ENCODE assay signal across 16 cellular contexts in the genomic region with DNA sequence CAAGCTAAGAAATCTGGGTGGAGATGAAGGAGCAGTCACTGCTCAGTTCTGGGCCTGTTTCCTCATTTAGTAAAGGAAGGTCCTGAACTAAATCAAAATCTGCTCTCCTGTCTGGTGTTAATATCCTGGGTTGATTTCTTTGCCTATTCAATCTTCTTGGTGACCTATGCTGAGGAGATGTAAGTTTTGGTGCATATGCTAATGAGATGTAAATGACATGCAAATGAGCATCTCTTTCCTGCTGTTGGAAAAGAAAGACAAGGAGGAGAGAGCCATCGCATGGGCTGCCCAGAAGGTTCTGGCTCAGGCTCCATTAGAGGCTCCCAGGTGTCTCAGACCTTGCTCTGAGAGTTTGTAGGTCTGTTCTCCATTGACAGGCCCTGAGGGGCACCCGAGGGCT. TPM values are rescaled to one million over a fixed set of nuclear protein-coding genes. Genes with fewer than 3 reads are reported as not detected.
DNase-seq lines count a peak whose midpoint lies in the region; ATAC-seq, FAIRE-seq and TF ChIP-seq lines count a peak whose summit lies in the region.
"Had no signal": no experiment of that assay in that cellular context is flagged by ENCODE, and none has a peak within 500 bp of the region (broad histone marks: within the 10 kb centered on the region; RNA-seq: fewer than 3 reads in every experiment).

No MANE protein-coding gene starts in this region.

- H3K4me1 ChIP-seq in A549 (peaks cover 5% of the 10 kb centered on the region; the same call in 1 of the 3 replicates), testis (peaks cover 3% of the 10 kb centered on the region)
- H3K4me1 ChIP-seq in CD4-positive, alpha-beta memory T cell (ENCODE audit: insufficient read depth, low read length): peaks cover 99% of the 10 kb centered on the region
- H3K4me1 ChIP-seq: foreskin keratinocyte had no signal

- no peaks in the 10 kb centered on the region for H3K27me3 ChIP-seq in CD4-positive, alpha-beta memory T cell (ENCODE audit: insufficient read depth, low read length)
- no peaks in the 10 kb centered on the region for H3K27me3 ChIP-seq in testis

- POLR2A ChIA-PET in A549 (lab: Yijun Ruan, JAX): interaction anchor here (0.6 kb wide), 1 partner anchor 247 kb away, joined by 3 read pairs; no protein-coding TSS in a partner anchor
- POLR2A ChIA-PET in CD4-positive, alpha-beta memory T cell (lab: Charles Lee; ENCODE audit: partially characterized antibody): interaction anchor here (12.1 kb wide), 1 partner anchor 20 kb away, joined by 169 read pairs; no protein-coding TSS in a partner anchor
- POLR2A ChIA-PET in T-cell (lab: Charles Lee): no interaction called here

- no peak overlapping the region for H3K27ac ChIP-seq in A549
- H3K27ac ChIP-seq in CD4-positive, alpha-beta memory T cell (ENCODE audit: low read depth, low read length): no peak overlapping the region
- H3K27ac ChIP-seq in testis: no peak overlapping the region
- H3K27ac ChIP-seq: foreskin keratinocyte had no signal

- H3K36me3 Mint-ChIP-seq in CD4-positive, alpha-beta memory T cell: peaks cover 9 to 10% of the 10 kb centered on the region in 2 donors
- H3K36me3 Mint-ChIP-seq in T-cell (peaks cover 6% of the 10 kb centered on the region), immature natural killer cell (peaks cover 35 to 45% (median 38%) of the 10 kb centered on the region in 3 donors), glutamatergic neuron (ENCODE audit: unreplicated experiment) (no peaks in the 10 kb centered on the region)

- no peak overlapping the region for H3K4me3 ChIP-seq in A549
- no peak overlapping the region for H3K4me3 ChIP-seq in CD4-positive, alpha-beta memory T cell (ENCODE audit: low read length in 2 of 2)
- no peak overlapping the region for H3K4me3 ChIP-seq in testis

- H3K4me3 Mint-ChIP-seq in CD4-positive, alpha-beta memory T cell: peak overlapping the region in 7 of 8 donors; percentile 14 to 98 (median 47)
- H3K4me3 Mint-ChIP-seq in T-cell (peak overlapping the region; percentile 21 to 92 (median 59)), immature natural killer cell (peak overlapping the region; percentile 86 to 100 (median 98)), glutamatergic neuron (ENCODE audit: unreplicated experiment) (no peak overlapping the region)

- no peak overlapping the region for H3K4me2 ChIP-seq in A549

- no peaks in the 10 kb centered on the region for H3K36me3 ChIP-seq in CD4-positive, alpha-beta memory T cell (ENCODE audit: insufficient read depth, low read length)
- no peaks in the 10 kb centered on the region for H3K36me3 ChIP-seq in testis (ENCODE audit: low read depth, missing control alignments)

- CTCF ChIA-PET in A549 (lab: Yijun Ruan, JAX): interaction anchor here (1.4 to 13.5 kb wide), 4 partner anchors 9 to 409 kb away, joined by 4 to 161 read pairs (median 8); partner anchors contain the start of gene PHOSPHO1
- CTCF ChIA-PET in CD4-positive, alpha-beta memory T cell (lab: Charles Lee; ENCODE audit: partially characterized antibody): interaction anchor here (0.6 to 3.6 kb wide), 3 partner anchors 9 to 62 kb away, joined by 3 to 16 read pairs (median 5); no protein-coding TSS in a partner anchor
- CTCF ChIA-PET in T-cell (lab: Charles Lee): no interaction called here

- TF ChIP-seq POLR2A in A549 (IDR thresholded peaks at IDR 0.05; ENCODE audit: low read length): no peak
- TF ChIP-seq POLR2A in testis (IDR thresholded peaks at IDR 0.05): no peak

- WGBS in A549 (ENCODE audit: missing lambda C conversion rate): 68% methylated on average over 2 of the region's 2 CpGs
- WGBS in testis, 2 donors: 88 to 96% methylated on average over 2 of the region's 2 CpGs

- H3K4me1 Mint-ChIP-seq in CD4-positive, alpha-beta memory T cell: peaks cover 71 to 93% (median 81%) of the 10 kb centered on the region in 4 donors
- H3K4me1 Mint-ChIP-seq in T-cell: peaks cover 90 to 96% (median 91%) of the 10 kb centered on the region in 3 donors
- H3K4me1 Mint-ChIP-seq in immature natural killer cell: peaks cover 86 to 93% of the 10 kb centered on the region in 2 donors
- H3K4me1 Mint-ChIP-seq in glutamatergic neuron (ENCODE audit: low read depth, unreplicated experiment): no peaks in the 10 kb centered on the region

- TF ChIP-seq CTCF in A549 (IDR thresholded peaks at IDR 0.05) (no peak), glutamatergic neuron (IDR thresholded peaks at IDR 0.05; ENCODE audit: partially characterized antibody, unreplicated experiment) (no peak), testis (IDR thresholded peaks at IDR 0.05) (no peak)

- ATAC-seq in A549 (no peak), T-cell (replicated peaks in 1 of 4) (no peak), HG03095 (IDR thresholded peaks at IDR 0.05; ENCODE audit: unreplicated experiment) (no peak)
- ATAC-seq: foreskin keratinocyte, PC-3 had no signal

- H3K27ac Mint-ChIP-seq in CD4-positive, alpha-beta memory T cell: peak overlapping the region in 6 of 7 donors; percentile 3 to 89 (median 76)
- H3K27ac Mint-ChIP-seq in T-cell (peak overlapping the region; percentile 83 to 93), immature natural killer cell (peak overlapping the region; percentile 93 to 100 (median 96)), glutamatergic neuron (ENCODE audit: unreplicated experiment) (no peak overlapping the region)

- no peak for TF ChIP-seq RAD21 in A549 (conservative IDR thresholded peaks at IDR 0.05 in 1 of 2, IDR thresholded peaks at IDR 0.05 in 1 of 2)

- no peaks in the 10 kb centered on the region for H3K27me3 Mint-ChIP-seq in CD4-positive, alpha-beta memory T cell
- H3K27me3 Mint-ChIP-seq in T-cell (no peaks in the 10 kb centered on the region), immature natural killer cell (ENCODE audit: low read depth in 3 of 3) (peaks cover 19 to 35% (median 24%) of the 10 kb centered on the region in 3 donors), glutamatergic neuron (ENCODE audit: unreplicated experiment) (peaks cover 5% of the 10 kb centered on the region)

- H3K9me3 ChIP-seq in A549 (no peaks in the 10 kb centered on the region), testis (no peaks in the 10 kb centered on the region)
- no peaks in the 10 kb centered on the region for H3K9me3 ChIP-seq in CD4-positive, alpha-beta memory T cell (ENCODE audit: control insufficient read depth in 1 of 2, low read length in 2 of 2)

- peaks cover 0 to 2% (median 0%) of the 10 kb centered on the region in 8 donors for H3K9me3 Mint-ChIP-seq in CD4-positive, alpha-beta memory T cell
- H3K9me3 Mint-ChIP-seq in T-cell: no peaks in the 10 kb centered on the region
- no peaks in the 10 kb centered on the region for H3K9me3 Mint-ChIP-seq in immature natural killer cell
- peaks cover 1% of the 10 kb centered on the region for H3K9me3 Mint-ChIP-seq in glutamatergic neuron (ENCODE audit: unreplicated experiment)

- FAIRE-seq in A549 (lab: Jason Lieb, UNC): peak; percentile 23
- FAIRE-seq: islet of Langerhans had no signal

- no peak for DNase-seq in A549 (ENCODE audit: low read depth in 1 of 2, low spot score in 1 of 2)
- DNase-seq in CD4-positive, alpha-beta memory T cell: no peak
- DNase-seq in T-cell: no peak
- no peak for DNase-seq in immature natural killer cell
- DNase-seq in NCI-H1092 (lab: John Stamatoyannopoulos, UW): no peak
- no peak for DNase-seq in glutamatergic neuron
- DNase-seq in testis: no peak
- DNase-seq: effector CD4-positive, alpha-beta T cell; foreskin keratinocyte; NCI-H2227 treated with DMSO at 0.1 percent for 48 hours; PC-3; retina; stimulated activated CD4-positive, alpha-beta T cell treated with anti-CD3 and anti-CD28 coated beads, Interleukin-4, amount 100 ng/mL, for 24 hours had no signal

- TF ChIP-seq EP300 in A549 (IDR thresholded peaks at IDR 0.05): no peak

- intact Hi-C loops in CD4-positive, alpha-beta memory T cell (cut with micrococcal nuclease): no loop called here
- intact Hi-C loops in testis (cut with DNase I; ENCODE audit: low total_unique reads): no loop called here

RNA-seq across cellular contexts. Expression of gene ABI3, which starts 3.3 kb away (rescaled TPM):
- polyA plus RNA-seq in A549 (2011; rRNA removed): not detected in 2 replicates
- polyA plus RNA-seq in A549 (2012; cell fraction: cytosol; rRNA removed): not detected in 2 replicates
- polyA plus RNA-seq in A549 (2012; cell fraction: nucleus; rRNA removed): 0.02 TPM in 1 of 2 replicates, not detected in the other
- polyA plus RNA-seq in A549 (2017; fragmentation: RNase III; extraction: RNeasy Plus Mini Kit Qiagen cat#74134 plus additional on column Dnase treatment): not detected in 3 replicates
- not detected in 2 replicates for polyA minus RNA-seq in A549 (2011; rRNA and poly(A)+ RNA removed)
- total RNA-seq in CD4-positive, alpha-beta memory T cell: 10 to 100 TPM in 1 of 2 experiments, 1 to 10 TPM in 1; 9.5 to 11.5 TPM
- 10 to 100 TPM; 14.3 to 24.5 TPM for polyA plus RNA-seq in CD4-positive, alpha-beta memory T cell
- 10 to 100 TPM; 10.4 to 21.7 (median 18.3) TPM for total RNA-seq in T-cell
- 100 to 1,000 TPM; 149 to 338 (median 289) TPM for polyA plus RNA-seq in immature natural killer cell
- total RNA-seq in glutamatergic neuron (ENCODE audit: unreplicated experiment): not detected
- total RNA-seq in testis: 1 to 10 TPM in 1 of 2 donors, under 1 TPM in 1; 0.87 to 2.2 TPM
- 3.9 TPM for polyA plus RNA-seq in testis (ENCODE audit: insufficient read depth, low read depth, low replicate concordance)
- total RNA-seq: foreskin keratinocyte, PC-3 had no signal
- polyA plus RNA-seq: foreskin keratinocyte had no signal

RNA-seq across cellular contexts. Expression of gene GNGT2, which starts 3.4 kb away (rescaled TPM):
- polyA plus RNA-seq in A549 (2011; rRNA removed) (not detected in 2 replicates), A549 (2017; fragmentation: RNase III; extraction: RNeasy Plus Mini Kit Qiagen cat#74134 plus additional on column Dnase treatment) (0.25 to 0.34 TPM (median 0.31 TPM) in 3 replicates), immature natural killer cell (100 to 1,000 TPM; 110 to 238 (median 131) TPM), testis (ENCODE audit: insufficient read depth, low read depth, low replicate concordance) (2.2 TPM)
- polyA plus RNA-seq in A549 (2012; cell fraction: cytosol; rRNA removed): 0.04 and 0.21 TPM in 2 replicates
- not detected in 2 replicates for polyA plus RNA-seq in A549 (2012; cell fraction: nucleus; rRNA removed)
- polyA minus RNA-seq in A549 (2011; rRNA and poly(A)+ RNA removed): not detected in 2 replicates
- 1 to 10 TPM; 2.9 to 3.3 TPM for total RNA-seq in CD4-positive, alpha-beta memory T cell
- 1 to 10 TPM; 6.9 to 8.2 TPM for polyA plus RNA-seq in CD4-positive, alpha-beta memory T cell
- total RNA-seq in T-cell (1 to 10 TPM; 4.5 to 6.3 (median 5.0) TPM), glutamatergic neuron (ENCODE audit: unreplicated experiment) (not detected), testis (under 1 TPM in 1 of 2 donors, not detected in 1; 0.68 TPM)
- total RNA-seq: foreskin keratinocyte had no signal
- polyA plus RNA-seq: foreskin keratinocyte had no signal

RNA-seq across cellular contexts. Expression of gene PHOSPHO1, which starts 16.8 kb away (rescaled TPM):
- polyA plus RNA-seq in A549 (2011; rRNA removed) (0.32 and 0.34 TPM in 2 replicates), A549 (2017; fragmentation: RNase III; extraction: RNeasy Plus Mini Kit Qiagen cat#74134 plus additional on column Dnase treatment) (0.98 to 1.6 TPM (median 1.1 TPM) in 3 replicates), immature natural killer cell (1 to 10 TPM in 2 of 3 donors, under 1 TPM in 1; 0.77 to 3.6 (median 2.0) TPM), testis (ENCODE audit: insufficient read depth, low read depth, low replicate concordance) (99.5 TPM)
- polyA plus RNA-seq in A549 (2012; cell fraction: cytosol; rRNA removed): 0.78 and 0.97 TPM in 2 replicates
- 0.92 and 0.97 TPM in 2 replicates for polyA plus RNA-seq in A549 (2012; cell fraction: nucleus; rRNA removed)
- 0.10 and 0.70 TPM in 2 replicates for polyA minus RNA-seq in A549 (2011; rRNA and poly(A)+ RNA removed)
- not detected for total RNA-seq in CD4-positive, alpha-beta memory T cell
- polyA plus RNA-seq in CD4-positive, alpha-beta memory T cell: under 1 TPM; 0.10 to 0.29 TPM
- total RNA-seq in T-cell (under 1 TPM in 1 of 5 donors, not detected in 4; 0.13 TPM), glutamatergic neuron (ENCODE audit: unreplicated experiment) (0.22 TPM), testis (100 to 1,000 TPM in 1 of 2 donors, 10 to 100 TPM in 1; 35.4 to 138 TPM)
- total RNA-seq: activated CD8-positive, alpha-beta memory T cell treated with anti-CD3 and anti-CD28 coated beads for 36 hours had no signal

Comparison
In these comparisons a context has a peak if more than half of its experiments do, and no peak if none do; other contexts are left out.
1. RNA of gene PHOSPHO1, which starts 16.8 kb away (total RNA-seq): 35.4 to 138 TPM in testis; 0.22 TPM in glutamatergic neuron (single experiment), not detected in CD4-positive, alpha-beta memory T cell and 0.13 TPM in T-cell; every median in the first group is over 10 times any median in the second.
2. CTCF ChIA-PET loops: an anchor here in A549 (1.4 to 13.5 kb wide) and CD4-positive, alpha-beta memory T cell (0.6 to 3.6 kb wide); none called in T-cell.
3. POLR2A ChIA-PET loops: an anchor here in A549 (0.6 kb wide) and CD4-positive, alpha-beta memory T cell (12.1 kb wide); none called in T-cell.